In the genomic region with DNA sequence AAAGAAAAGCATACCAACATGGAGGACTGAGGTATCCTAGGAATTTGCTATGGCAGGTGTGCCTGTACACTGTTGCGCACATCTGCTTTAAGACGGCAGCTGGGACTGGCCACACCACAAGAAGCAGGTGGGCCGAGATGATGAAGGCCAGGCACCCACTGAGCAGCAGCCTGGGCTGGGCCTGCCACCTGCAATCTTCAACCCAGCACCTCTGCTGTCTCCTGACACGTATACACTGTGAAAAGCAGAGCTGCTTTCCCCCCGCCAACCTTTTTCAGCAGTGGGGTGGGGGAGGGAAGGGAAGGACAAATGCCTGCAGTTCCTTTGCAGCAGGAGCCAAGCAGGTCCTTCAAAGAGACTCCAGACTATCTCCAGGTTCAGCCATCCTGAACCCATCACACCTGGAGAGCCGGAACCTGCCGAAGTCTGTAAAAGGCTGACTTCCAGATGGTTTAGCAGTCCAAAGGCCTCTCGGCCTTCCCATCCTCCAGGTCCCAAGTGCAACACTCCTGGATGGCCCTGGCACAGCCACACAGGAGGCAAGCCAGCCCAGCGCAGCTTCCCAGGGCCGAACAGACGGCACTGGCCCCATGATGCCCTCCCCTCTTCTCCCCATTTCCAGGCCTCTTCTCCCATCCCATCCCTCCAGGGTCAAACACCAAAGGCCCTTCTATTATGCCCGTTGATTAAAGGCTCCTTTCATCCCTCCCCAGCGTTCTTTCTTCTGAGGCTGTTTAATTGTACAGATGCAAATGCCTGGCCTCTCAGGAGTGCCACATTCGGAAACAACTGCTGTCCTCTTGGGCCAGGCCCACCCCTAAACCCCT, we compare ENCODE assay signal across 9 cellular contexts. TPM values are rescaled to one million over a fixed set of nuclear protein-coding genes. Genes with fewer than 3 reads are reported as not detected.
DNase-seq lines count a peak whose midpoint lies in the region; ATAC-seq and TF ChIP-seq lines count a peak whose summit lies in the region.
"Had no signal": no experiment of that assay in that cellular context is flagged by ENCODE, and none has a peak within 500 bp of the region (broad histone marks: within the 10 kb centered on the region; RNA-seq: fewer than 3 reads in every experiment).

No MANE protein-coding gene starts in this region.

- no peaks in the 10 kb centered on the region for H3K9me3 Mint-ChIP-seq in CD4-positive, alpha-beta T cell

- H4K91ac ChIP-seq in trophoblast cell (ENCODE audit: low read depth, low read length): peak overlapping the region; percentile 98

- peak overlapping the region; percentile 84 for H2BK5ac ChIP-seq in trophoblast cell (ENCODE audit: low read depth, low read length, poor library complexity)

- CTCF ChIA-PET in CD4-positive, alpha-beta T cell (lab: Charles Lee): no interaction called here

- peak overlapping the region; percentile 71 for H3K27ac Mint-ChIP-seq in CD4-positive, alpha-beta T cell

- whole genome bisulfite sequencing in heart right ventricle, 2 donors: 65 to 67% methylated on average over 14 of the region's 14 CpGs
- WGBS in trophoblast cell (ENCODE audit: extremely low coverage, insufficient coverage, insufficient read length): no CpG with 5 or more reads among the region's 14 CpGs

- H3K4me3 ChIP-seq in RWPE2 (ENCODE audit: severe bottlenecking) (no peak overlapping the region), heart right ventricle (no peak overlapping the region), trophoblast cell (ENCODE audit: low read depth, low read length) (no peak overlapping the region)

- peak overlapping the region; percentile 29 for H3K27ac ChIP-seq in CD4-positive, alpha-beta T cell (ENCODE audit: low read depth, low read length)
- no peak overlapping the region for H3K27ac ChIP-seq in RWPE2 (ENCODE audit: poor library complexity, severe bottlenecking)
- peak overlapping the region; percentile 52 to 82 (median 68) for H3K27ac ChIP-seq in heart right ventricle
- peak overlapping the region; percentile 95 for H3K27ac ChIP-seq in trophoblast cell (ENCODE audit: low read depth, low read length)

- H3K36me3 Mint-ChIP-seq in CD4-positive, alpha-beta T cell (ENCODE audit: low read depth): peaks cover 74% of the 10 kb centered on the region

- H3K79me1 ChIP-seq in trophoblast cell (ENCODE audit: low read length): peaks cover 41% of the 10 kb centered on the region

- peak overlapping the region; percentile 39 for H3K4me2 ChIP-seq in trophoblast cell (ENCODE audit: low read length)

- peaks cover 7% of the 10 kb centered on the region for H3K79me2 ChIP-seq in trophoblast cell (ENCODE audit: control insufficient read depth, insufficient read depth, low read length, poor library complexity)

- TF ChIP-seq CTCF in CD4-positive, alpha-beta T cell (IDR thresholded peaks at IDR 0.05): no peak
- TF ChIP-seq CTCF in RWPE2 (IDR thresholded peaks at IDR 0.05; ENCODE audit: poor library complexity, severe bottlenecking) (no peak), heart right ventricle (IDR thresholded peaks at IDR 0.05) (no peak)

- no peaks in the 10 kb centered on the region for H3K27me3 Mint-ChIP-seq in CD4-positive, alpha-beta T cell

- H3K9me3 ChIP-seq in CD4-positive, alpha-beta T cell (ENCODE audit: control insufficient read depth, low read length): no peaks in the 10 kb centered on the region
- no peaks in the 10 kb centered on the region for H3K9me3 ChIP-seq in RWPE2 (ENCODE audit: severe bottlenecking)
- no peaks in the 10 kb centered on the region for H3K9me3 ChIP-seq in heart right ventricle
- peaks cover 2% of the 10 kb centered on the region for H3K9me3 ChIP-seq in trophoblast cell (ENCODE audit: insufficient read depth, low read depth, low read length)

- peak overlapping the region; percentile 63 for H2AFZ ChIP-seq in trophoblast cell (ENCODE audit: insufficient read depth, low read length, poor library complexity)

- H4K12ac ChIP-seq in trophoblast cell (ENCODE audit: low read depth, low read length): peak overlapping the region; percentile 83

- intact Hi-C loops in CD4-positive, alpha-beta T cell (cut with DNase I, micrococcal nuclease): no loop called here
- intact Hi-C loops in heart right ventricle (cut with DNase I): no loop called here

- H3K9ac ChIP-seq in trophoblast cell (ENCODE audit: low read length): no peak overlapping the region

- H3K4me1 ChIP-seq in RWPE2 (ENCODE audit: insufficient read depth, poor library complexity, severe bottlenecking): no peaks in the 10 kb centered on the region
- H3K4me1 ChIP-seq in heart right ventricle: peaks cover 14 to 31% (median 29%) of the 10 kb centered on the region in 9 donors
- H3K4me1 ChIP-seq in trophoblast cell (ENCODE audit: control insufficient read depth in 1 of 2, insufficient read depth in 2 of 2, low read length in 2 of 2): peaks cover 34 to 37% of the 10 kb centered on the region in 2 experiments

- POLR2A ChIA-PET in CD4-positive, alpha-beta T cell (lab: Charles Lee): no interaction called here

- H2BK12ac ChIP-seq in trophoblast cell (ENCODE audit: low read length): peak overlapping the region; percentile 55

- H3K4me1 Mint-ChIP-seq in CD4-positive, alpha-beta T cell (ENCODE audit: low read depth): peaks cover 31% of the 10 kb centered on the region

- ATAC-seq in CD4-positive, alpha-beta T cell (ENCODE audit: poor library complexity): no peak
- no peak for ATAC-seq in RWPE2 (ENCODE audit: low read depth)
- ATAC-seq in heart right ventricle: peak in 3 of 8 donors; percentile 12 to 17 (median 16)
- ATAC-seq in HG03135 (IDR thresholded peaks at IDR 0.05; ENCODE audit: unreplicated experiment): no peak
- no peak for ATAC-seq in HG03442 (IDR thresholded peaks at IDR 0.05; ENCODE audit: unreplicated experiment)

- no peaks in the 10 kb centered on the region for H3K27me3 ChIP-seq in CD4-positive, alpha-beta T cell (ENCODE audit: control insufficient read depth, insufficient read depth, low read length)
- H3K27me3 ChIP-seq in RWPE2 (ENCODE audit: insufficient read depth, poor library complexity, severe bottlenecking) (no peaks in the 10 kb centered on the region), heart right ventricle (no peaks in the 10 kb centered on the region), trophoblast cell (ENCODE audit: insufficient read depth, low read length) (no peaks in the 10 kb centered on the region)

- H3K18ac ChIP-seq in trophoblast cell (ENCODE audit: low read length): peak overlapping the region; percentile 70

- H2AK5ac ChIP-seq in trophoblast cell (ENCODE audit: low read length): peak overlapping the region; percentile 57

- H3K23ac ChIP-seq in trophoblast cell (ENCODE audit: low read length): no peak overlapping the region

- no peak overlapping the region for H3K4me3 Mint-ChIP-seq in CD4-positive, alpha-beta T cell

- H2BK120ac ChIP-seq in trophoblast cell (ENCODE audit: insufficient read depth, low read length, poor library complexity): peak overlapping the region; percentile 98

- DNase-seq in CD4-positive, alpha-beta T cell: no peak
- DNase-seq in RWPE2 (ENCODE audit: low spot score) (peak; percentile 38), heart right ventricle (no peak), trophoblast cell (peak; percentile 93 to 96), NOMO-1 treated with DMSO at 0.1 percent for 48 hours (lab: John Stamatoyannopoulos, UW; ENCODE audit: unreplicated experiment) (no peak), amniotic stem cell (lab: John Stamatoyannopoulos, UW) (no peak)
- DNase-seq: NCI-H510A had no signal

- peak overlapping the region; percentile 53 for H3K4ac ChIP-seq in trophoblast cell (ENCODE audit: low read depth, low read length)

- no peaks in the 10 kb centered on the region for H3K36me3 ChIP-seq in RWPE2 (ENCODE audit: low read depth)
- H3K36me3 ChIP-seq in heart right ventricle: peaks cover 0 to 52% (median 22%) of the 10 kb centered on the region in 9 donors
- peaks cover 20% of the 10 kb centered on the region in 2 experiments for H3K36me3 ChIP-seq in trophoblast cell (ENCODE audit: control insufficient read depth in 1 of 2, insufficient read depth in 2 of 2, low read length in 2 of 2)

- peak overlapping the region; percentile 89 for H4K8ac ChIP-seq in trophoblast cell (ENCODE audit: low read depth, low read length)

- peak overlapping the region; percentile 95 for H3K14ac ChIP-seq in trophoblast cell (ENCODE audit: low read length)

RNA-seq across cellular contexts. Expression of a gene that starts 31.1 kb away (rescaled TPM):
- 10 to 100 TPM; 47.9 to 49.8 TPM for total RNA-seq in CD4-positive, alpha-beta T cell
- total RNA-seq in heart right ventricle: 10 to 100 TPM in 8 of 10 donors, 1 to 10 TPM in 2; 5.7 to 19.2 (median 13.7) TPM
- 1 to 10 TPM; 7.4 to 9.4 TPM for polyA plus RNA-seq in heart right ventricle
- 35.5 and 36.3 TPM in 2 replicates for polyA plus RNA-seq in trophoblast cell (2013)

Comparison
In these comparisons a context has a peak if more than half of its experiments do, and no peak if none do; other contexts are left out.
1. DNase-seq: peak in RWPE2 (single experiment) and trophoblast cell (2 of 2); none in CD4-positive, alpha-beta T cell (0 of 10), heart right ventricle (0 of 2), NOMO-1 treated with DMSO at 0.1 percent for 48 hours (single experiment) and amniotic stem cell (single experiment).